15 cellular contexts compared by ENCODE assay signal in the genomic region with DNA sequence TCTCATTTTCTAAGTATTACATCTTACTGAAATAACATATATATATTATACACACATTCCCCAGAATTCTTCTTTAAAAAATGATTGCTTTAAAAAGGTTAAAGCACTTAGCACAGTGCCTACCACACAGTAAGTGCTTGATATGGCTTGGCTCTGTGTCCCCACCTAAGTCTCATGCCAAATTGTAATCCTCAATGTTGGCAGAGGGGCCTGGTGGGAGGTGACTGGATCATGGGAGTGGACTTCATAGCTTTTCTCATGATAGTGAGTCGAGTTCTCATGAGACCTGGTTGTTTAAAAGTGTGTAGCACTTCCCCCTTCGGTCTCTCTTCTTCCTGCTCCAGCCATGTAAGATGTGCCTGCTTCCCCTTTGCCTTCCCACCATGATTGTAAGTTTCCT. TPM values are rescaled to one million over a fixed set of nuclear protein-coding genes. Genes with fewer than 3 reads are reported as not detected.
"Had no signal": no experiment of that assay in that cellular context is flagged by ENCODE, and none has a peak within 500 bp of the region (broad histone marks: within the 10 kb centered on the region; RNA-seq: fewer than 3 reads in every experiment).

No MANE protein-coding gene starts in this region.

- H3K9me3 ChIP-seq: tibial nerve had no signal

- DNase-seq: activated CD4-positive, alpha-beta T cell treated with anti-CD3 and anti-CD28 coated beads for 48 hours; activated naive CD4-positive, alpha-beta T cell treated with anti-CD3 and anti-CD28 coated beads for 36 hours; erythroblast; head of caudate nucleus; islet precursor cell; left lung; mesenchymal stem cell; small intestine; T-cell had no signal

- H3K36me3 Mint-ChIP-seq: WTC11 had no signal

- H3K9me3 Mint-ChIP-seq: activated naive CD4-positive, alpha-beta T cell treated with anti-CD3 and anti-CD28 coated beads for 36 hours; central memory CD8-positive, alpha-beta T cell; nephron; T-cell had no signal

- H3K4me1 ChIP-seq: left lung had no signal

- FAIRE-seq: small intestine had no signal

- ATAC-seq: left lung, T-cell, WTC11 had no signal

- H3K27me3 ChIP-seq: tibial nerve had no signal

- H3K36me3 ChIP-seq: left lung had no signal

- H3K4me3 ChIP-seq: left lung, tibial nerve had no signal

- H3K27ac ChIP-seq: left lung had no signal

- H3K27ac Mint-ChIP-seq: activated naive CD4-positive, alpha-beta T cell treated with anti-CD3 and anti-CD28 coated beads for 36 hours; dendritic cell treated with granulocyte-macrophage colony-stimulating factor and Interleukin-4, amounts not matched to agents 40 ng/mL and 50 ng/mL, for 4 days; nephron; T-cell; WTC11 had no signal

- H3K4me1 Mint-ChIP-seq: central memory CD8-positive, alpha-beta T cell; T-cell had no signal

- H3K4me3 Mint-ChIP-seq: activated naive CD4-positive, alpha-beta T cell treated with anti-CD3 and anti-CD28 coated beads for 36 hours; central memory CD8-positive, alpha-beta T cell; dendritic cell treated with granulocyte-macrophage colony-stimulating factor and Interleukin-4, amounts not matched to agents 40 ng/mL and 50 ng/mL, for 4 days; nephron; T-cell; WTC11 had no signal

RNA-seq across cellular contexts. Expression of a gene that starts 6.2 kb away (rescaled TPM):
- total RNA-seq: activated naive CD4-positive, alpha-beta T cell treated with anti-CD3 and anti-CD28 coated beads for 36 hours had no signal

RNA-seq across cellular contexts. Expression of a gene that starts 7.1 kb away (rescaled TPM):
- total RNA-seq: activated naive CD4-positive, alpha-beta T cell treated with anti-CD3 and anti-CD28 coated beads for 36 hours; SK-MEL-5; T-cell had no signal

RNA-seq across cellular contexts. Expression of a gene that starts 13.3 kb away (rescaled TPM):
- total RNA-seq: activated naive CD4-positive, alpha-beta T cell treated with anti-CD3 and anti-CD28 coated beads for 36 hours; SK-MEL-5; T-cell had no signal
